In the genomic region with DNA sequence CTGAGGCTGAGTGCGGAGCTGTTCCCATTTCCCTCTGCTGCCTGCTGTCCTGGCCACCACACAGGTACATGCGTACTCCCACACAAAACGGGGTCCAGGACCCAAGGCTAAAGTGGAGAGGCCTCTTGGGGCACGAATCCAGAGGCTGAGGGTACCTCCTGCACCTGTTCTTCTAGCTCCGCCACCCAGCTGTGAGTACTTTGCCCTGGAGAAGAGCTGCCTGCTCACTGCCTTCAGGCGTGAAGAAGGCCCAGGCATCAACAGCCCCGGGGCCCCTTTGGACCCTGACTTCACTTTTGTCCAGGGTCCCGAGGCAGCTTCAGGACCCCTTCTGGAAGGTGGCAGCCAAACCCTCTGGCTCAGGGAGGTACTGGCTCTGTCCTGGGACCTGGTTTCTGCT, we compare ENCODE assay signal across 23 cellular contexts.
"Had no signal": no experiment of that assay in that cellular context is flagged by ENCODE, and none has a peak within 500 bp of the region (broad histone marks: within the 10 kb centered on the region; RNA-seq: fewer than 3 reads in every experiment).

No MANE protein-coding gene starts in this region.

- H3K36me3 ChIP-seq: MG63, Peyer's patch, SJSA1 had no signal

- ATAC-seq: HepG2, PC-3, Right ventricle myocardium inferior had no signal

- H3K4me3 ChIP-seq: MG63, Peyer's patch, SJSA1, SK-N-MC had no signal

- H3K27ac ChIP-seq: Peyer's patch, SJSA1, SK-N-MC had no signal

- H3K4me1 ChIP-seq: Peyer's patch, SJSA1 had no signal

- DNase-seq: IMR-90, Karpas-422, KG1, MG63, NCI-H1092 treated with DMSO at 0.1 percent for 48 hours, NCI-H1436, NCI-H187, NCI-H2029, NCI-H2081 treated with DMSO at 0.1 percent for 48 hours, NCI-H2171, NCI-H226, NCI-H446, NCI-H510A, NCI-H524 treated with DMSO at 0.1 percent for 48 hours, NCI-H69, NCI-H774, PC-3, Peyer's patch, SIG-M5 had no signal

- H3K9me3 ChIP-seq: MG63, Peyer's patch, SJSA1 had no signal
